1 cellular context compared by ENCODE assay signal in genomic region chr14:101083564-101084435, GRCh38.
A peak's percentile ranks its signal among the peaks of the same experiment; 100 is the strongest.
TF ChIP-seq lines count a peak whose summit lies in the region.

No MANE protein-coding gene starts in this region.

TF ChIP-seq in HepG2, 621 proteins besides CTCF, POLR2A, EP300 and RAD21 (continued from another document):
- TF ChIP-seq ZNF687 (CRISPR knock-in tag; IDR thresholded peaks at IDR 0.05) (0 out of 2 replicates have a peak, but pooled peaks have one; percentile 21), STAG1 (CRISPR knock-in tag; IDR thresholded peaks at IDR 0.05) (peak; percentile 58), XRCC5 (optimal IDR thresholded peaks at IDR 0.05; ENCODE audit: low read length) (peak; percentile 52), IKZF1 (IDR thresholded peaks at IDR 0.05) (no peak), SMC3 (IDR thresholded peaks at IDR 0.05; ENCODE audit: low read length) (peak; percentile 54; the same call in 1 of the 2 replicates), ZNF558 (CRISPR knock-in tag; IDR thresholded peaks at IDR 0.05; ENCODE audit: borderline replicate concordance) (no peak)
TF ChIP-seq in HepG2: peak in this region for 5.
